In genomic region chr7:77172413-77172812, GRCh38 we compare ENCODE assay signal across 9 cellular contexts. TPM values are rescaled to one million over a fixed set of nuclear protein-coding genes. Genes with fewer than 3 reads are reported as not detected.
DNase-seq lines count a peak whose midpoint lies in the region; TF ChIP-seq lines count a peak whose summit lies in the region.
"Not testable (repeated sequence)": the region's sequence is repeated elsewhere in the genome, so short reads cannot be mapped to it uniquely, and the experiment has no call there.
"Had no signal": no experiment of that assay in that cellular context is flagged by ENCODE, and none has a peak within 500 bp of the region (broad histone marks: within the 10 kb centered on the region; RNA-seq: fewer than 3 reads in every experiment).

No MANE protein-coding gene starts in this region.

- H3K36me3 ChIP-seq in A673 (ENCODE audit: insufficient read depth, low read length, poor library complexity, severe bottlenecking); HEK293 (ENCODE audit: control insufficient read depth in 2 of 2, insufficient read depth in 1 of 2, low read length in 2 of 2); neural cell (ENCODE audit: insufficient read depth, low read length): not testable (repeated sequence)

- POLR2A ChIA-PET in A673 (lab: Charles Lee; ENCODE audit: low non-redundant PET); HEK293 (lab: Yijun Ruan, JAX): not testable (repeated sequence)

- H3K9ac ChIP-seq in neural cell (ENCODE audit: low read length) = not testable (repeated sequence)

- TF ChIP-seq EP300 in neural cell (conservative IDR thresholded peaks at IDR 0.05; ENCODE audit: poor library complexity, severe bottlenecking) = peak; percentile 22

- not testable (repeated sequence) for H3F3A ChIP-seq in neural cell (ENCODE audit: insufficient read depth, low read length, poor library complexity, severe bottlenecking)

- not testable (repeated sequence) for H4K20me1 ChIP-seq in neural cell (ENCODE audit: insufficient read depth)

- not testable (repeated sequence) for H2AFZ ChIP-seq in neural cell (ENCODE audit: low read depth, low read length)

- H3K27me3 ChIP-seq in A673 (replicated peaks; ENCODE audit: insufficient read depth, low read depth, low read length, poor library complexity); neural cell (ENCODE audit: insufficient read depth, low read depth, low read length): not testable (repeated sequence)

- not testable (repeated sequence) for H3K4me2 ChIP-seq in neural cell (ENCODE audit: low read length)

- TF ChIP-seq CTCF in A673 (conservative IDR thresholded peaks at IDR 0.05; ENCODE audit: low read depth, low read length); HEK293 (tag by site-specific recombination; IDR thresholded peaks at IDR 0.05); astrocyte of the spinal cord (IDR thresholded peaks at IDR 0.05; ENCODE audit: low read depth, low read length); neural cell (IDR thresholded peaks at IDR 0.05; ENCODE audit: poor library complexity, severe bottlenecking): not testable (repeated sequence)

- peak; percentile 10 for DNase-seq in A673 (ENCODE audit: low spot score)
- peak; percentile 72 for DNase-seq in SK-MEL-5 (ENCODE audit: low read depth, low spot score)
- peak; percentile 52 for DNase-seq in astrocyte of the spinal cord (ENCODE audit: low read depth, low spot score)
- peak; percentile 2 for DNase-seq in brain pericyte (ENCODE audit: low read depth, low spot score)

- H3K9me2 ChIP-seq in neural cell (ENCODE audit: insufficient read depth, low read length) = not testable (repeated sequence)

- in situ Hi-C loops in SK-MEL-5 (cut with HindIII; ENCODE audit: low pct_unique_long_range_greater_than_20kb, low sequenced_read_pairs); astrocyte of the spinal cord (cut with HindIII; ENCODE audit: low sequenced_read_pairs): not testable (repeated sequence)

- intact Hi-C loops in A673 (cut with micrococcal nuclease; ENCODE audit: unreplicated experiment) = not testable (repeated sequence)

- not testable (repeated sequence) for H3K4me1 ChIP-seq in A673 (ENCODE audit: insufficient read depth, low read length, poor library complexity, severe bottlenecking); HEK293 (ENCODE audit: control insufficient read depth, insufficient read depth, low read length)

- not testable (repeated sequence) for TF ChIP-seq RAD21 in neural cell (conservative IDR thresholded peaks at IDR 0.05)

- H3K4me3 ChIP-seq in A673 (ENCODE audit: low read depth, low read length, poor library complexity, severe bottlenecking); HEK293 (ENCODE audit: low read depth, low read length); astrocyte of the spinal cord (ENCODE audit: low read depth, low read length); neural cell (ENCODE audit: low read length): not testable (repeated sequence)

- not testable (repeated sequence) for H3K27ac ChIP-seq in A673 (ENCODE audit: low read depth, low read length, poor library complexity, severe bottlenecking); HEK293 (ENCODE audit: extremely low read depth, low read depth, low read length); neural cell (ENCODE audit: low read length)

- not testable (repeated sequence) for H3K79me2 ChIP-seq in neural cell (replicated peaks; ENCODE audit: insufficient read depth, low read length)

- H3K9me3 ChIP-seq in A673 (ENCODE audit: low read depth, low read length, poor library complexity, severe bottlenecking); HEK293 (ENCODE audit: control insufficient read depth, insufficient read depth, low read depth, low read length); neural cell (ENCODE audit: low read length): not testable (repeated sequence)

- CTCF ChIA-PET in A673 (lab: Charles Lee); HEK293 (lab: Yijun Ruan, JAX): not testable (repeated sequence)

- not testable (repeated sequence) for BruUV-seq in A673 (replicated peaks; lab: Mats Ljungman, UMichigan)

TF ChIP-seq in HEK293, 187 proteins besides CTCF, POLR2A, EP300 and RAD21:
- TF ChIP-seq, protein P1, sequence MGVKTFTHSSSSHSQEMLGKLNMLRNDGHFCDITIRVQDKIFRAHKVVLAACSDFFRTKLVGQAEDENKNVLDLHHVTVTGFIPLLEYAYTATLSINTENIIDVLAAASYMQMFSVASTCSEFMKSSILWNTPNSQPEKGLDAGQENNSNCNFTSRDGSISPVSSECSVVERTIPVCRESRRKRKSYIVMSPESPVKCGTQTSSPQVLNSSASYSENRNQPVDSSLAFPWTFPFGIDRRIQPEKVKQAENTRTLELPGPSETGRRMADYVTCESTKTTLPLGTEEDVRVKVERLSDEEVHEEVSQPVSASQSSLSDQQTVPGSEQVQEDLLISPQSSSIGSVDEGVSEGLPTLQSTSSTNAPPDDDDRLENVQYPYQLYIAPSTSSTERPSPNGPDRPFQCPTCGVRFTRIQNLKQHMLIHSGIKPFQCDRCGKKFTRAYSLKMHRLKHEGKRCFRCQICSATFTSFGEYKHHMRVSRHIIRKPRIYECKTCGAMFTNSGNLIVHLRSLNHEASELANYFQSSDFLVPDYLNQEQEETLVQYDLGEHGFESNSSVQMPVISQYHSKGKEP (tag by site-specific recombination; IDR thresholded peaks at IDR 0.05) = peak; percentile 49; the same call in 1 of the 2 replicates
- TF ChIP-seq ZNF629 (tag by site-specific recombination; IDR thresholded peaks at IDR 0.05) = peak; percentile 49; the same call in 1 of the 2 replicates

TF ChIP-seq in neural cell, 6 proteins besides CTCF, POLR2A, EP300 and RAD21:
- TF ChIP-seq POLR2AphosphoS5 (IDR thresholded peaks at IDR 0.05) = peak; percentile 36
TF ChIP-seq in neural cell: peak in this region for 1; not testable (repeated sequence) for 5.

RNA-seq across cellular contexts. Expression of gene FGL2, which starts 27.2 kb away (rescaled TPM):
- not detected in 2 replicates for total RNA-seq in A673 (2021)
- not detected in 2 replicates for total RNA-seq in SK-MEL-5 (2014; rRNA removed; shearing (Covaris generic))
- polyA plus RNA-seq in SK-MEL-5 (2015; cell fraction: cytosol; rRNA removed) = not detected in 2 replicates
- not detected in 2 replicates for polyA plus RNA-seq in SK-MEL-5 (2015; cell fraction: nucleus; rRNA removed)
- 0.10 and 0.22 TPM in 2 replicates for polyA plus RNA-seq in neural cell
- 0.24 and 0.35 TPM in 2 replicates for polyA minus RNA-seq in neural cell
- total RNA-seq: Daoy, G401 had no signal
- polyA plus RNA-seq: A549 had no signal

RNA-seq across cellular contexts. Expression of gene CCDC146, which starts 50.0 kb away (rescaled TPM):
- total RNA-seq in A673 (2021) = 1.1 and 2.2 TPM in 2 replicates
- total RNA-seq in SK-MEL-5 (2014; rRNA removed; shearing (Covaris generic)) = 0.43 and 0.95 TPM in 2 replicates
- polyA plus RNA-seq in SK-MEL-5 (2015; cell fraction: cytosol; rRNA removed) = 0.27 and 0.58 TPM in 2 replicates
- 3.0 and 6.6 TPM in 2 replicates for polyA plus RNA-seq in SK-MEL-5 (2015; cell fraction: nucleus; rRNA removed)
- polyA plus RNA-seq in neural cell = 12.1 and 13.0 TPM in 2 replicates
- polyA minus RNA-seq in neural cell = 5.1 and 8.9 TPM in 2 replicates

Comparison
In these comparisons a context has a peak if more than half of its experiments do, and no peak if none do; other contexts are left out.
1. DNase-seq: peak in every context shown above with its lines; median percentile 72 in SK-MEL-5; 52 in astrocyte of the spinal cord; 10 in A673; 2 in brain pericyte.